10 cellular contexts compared by ENCODE assay signal in the genomic region with DNA sequence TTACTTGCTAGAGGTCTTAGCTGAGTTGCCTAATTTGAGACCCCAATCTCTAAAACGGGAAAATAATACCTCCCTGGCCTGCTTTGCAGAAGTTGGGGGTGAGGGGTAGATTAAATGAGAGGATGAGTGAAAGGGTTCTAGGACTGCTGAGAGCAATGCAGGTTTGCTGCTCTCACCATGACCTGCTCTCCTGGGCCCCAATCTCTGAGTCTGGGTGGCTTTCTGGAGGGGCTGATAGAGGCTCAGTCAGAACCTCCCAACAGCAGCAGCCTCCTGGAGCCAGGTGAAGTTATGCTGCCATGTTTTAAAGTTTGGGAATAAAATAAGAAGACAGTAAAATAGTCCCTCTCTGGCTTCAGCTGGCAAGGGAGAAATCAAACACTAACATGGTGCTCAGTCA. TPM values are rescaled to one million over a fixed set of nuclear protein-coding genes. Genes with fewer than 3 reads are reported as not detected.
"Had no signal": no experiment of that assay in that cellular context is flagged by ENCODE, and none has a peak within 500 bp of the region (broad histone marks: within the 10 kb centered on the region; RNA-seq: fewer than 3 reads in every experiment).

No MANE protein-coding gene starts in this region.

- H3K27me3 Mint-ChIP-seq: IgD-negative memory B cell had no signal

- DNase-seq: H9, HCEC 1CT, KG1 had no signal

- H3K9me3 Mint-ChIP-seq: GM23338, H9 had no signal

- H2AFZ ChIP-seq: GM23338 had no signal

- H3K4me2 ChIP-seq: GM23338 had no signal

- H3K4me1 Mint-ChIP-seq: GM23338, H9 had no signal

- H3K4me3 ChIP-seq: GM23338 had no signal

- FAIRE-seq: H1, H54, HepG2 had no signal

- H3K4me3 Mint-ChIP-seq: GM23338, H9, IgD-negative memory B cell had no signal

- ATAC-seq: GM23338, HepG2 had no signal

- H3K27ac Mint-ChIP-seq: GM23338, IgD-negative memory B cell had no signal

- H3K27ac ChIP-seq: HL-60 had no signal

RNA-seq across cellular contexts. Expression of a gene that starts 40.1 kb away (rescaled TPM):
- total RNA-seq: GM23338, H1, H9, HepG2, HT1080 had no signal
- polyA plus RNA-seq: GM23338, H1, HepG2, IgD-negative memory B cell had no signal
